In the genomic region with DNA sequence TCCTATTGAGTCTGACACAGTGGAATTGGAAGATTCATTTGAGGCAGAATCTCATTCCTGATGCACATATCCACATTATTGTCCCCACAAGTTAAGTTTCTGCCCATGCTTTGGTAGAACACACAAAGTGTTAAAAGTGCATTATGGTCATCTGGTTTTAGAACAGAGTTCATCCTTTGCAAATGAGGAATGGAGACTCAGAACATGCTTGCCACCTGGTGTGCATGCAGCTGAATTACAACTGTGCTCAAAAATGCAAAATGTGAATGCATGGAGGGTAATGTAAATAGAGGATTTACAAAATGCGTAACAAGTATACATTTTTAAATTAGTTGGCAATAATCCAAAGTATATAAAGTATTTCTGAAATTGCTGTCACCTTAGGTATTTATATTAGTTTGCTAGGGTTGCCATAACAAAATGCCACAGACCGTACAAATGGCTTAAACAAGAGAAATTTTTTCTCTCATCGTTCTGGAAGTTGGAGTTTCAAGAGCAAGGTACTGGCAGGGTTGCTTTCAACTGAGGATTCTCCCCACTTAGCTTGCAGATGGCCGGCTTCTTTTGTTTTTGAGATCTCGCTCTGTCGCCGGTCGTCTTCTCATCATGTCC, we compare ENCODE assay signal across 8 cellular contexts.
DNase-seq lines count a peak whose midpoint lies in the region; ATAC-seq and TF ChIP-seq lines count a peak whose summit lies in the region.

No MANE protein-coding gene starts in this region.

- H3K4me1 Mint-ChIP-seq in CD8-positive, alpha-beta T cell (ENCODE audit: low read depth) = no peaks in the 10 kb centered on the region

- H3K4me1 ChIP-seq in DOHH2 (ENCODE audit: control insufficient read depth, low read length) (no peaks in the 10 kb centered on the region), SK-N-SH (ENCODE audit: control insufficient read depth in 1 of 2, insufficient read depth in 2 of 2, low read depth in 1 of 2, low read length in 1 of 2) (no peaks in the 10 kb centered on the region)
- H3K4me1 ChIP-seq in CD8-positive, alpha-beta T cell (ENCODE audit: insufficient read depth, low read length) = no peaks in the 10 kb centered on the region

- H3K36me3 Mint-ChIP-seq in CD8-positive, alpha-beta T cell = no peaks in the 10 kb centered on the region

- no peaks in the 10 kb centered on the region for H3K79me2 ChIP-seq in DOHH2 (ENCODE audit: control insufficient read depth, low read length)
- no peaks in the 10 kb centered on the region for H3K79me2 ChIP-seq in SK-N-SH (ENCODE audit: insufficient read depth)

- H3K36me3 ChIP-seq in DOHH2 (ENCODE audit: control insufficient read depth, low read length) (no peaks in the 10 kb centered on the region), SK-N-SH (replicated peaks in 1 of 2; ENCODE audit: control insufficient read depth in 1 of 2, insufficient read depth in 2 of 2, low read length in 1 of 2) (no peaks in the 10 kb centered on the region)
- no peaks in the 10 kb centered on the region for H3K36me3 ChIP-seq in CD8-positive, alpha-beta T cell (ENCODE audit: insufficient read depth, low read length)

- peak; percentile 86 for TF ChIP-seq RAD21 in SK-N-SH (IDR thresholded peaks at IDR 0.05; ENCODE audit: low read length)

- CTCF ChIA-PET in SK-N-SH (lab: Yijun Ruan, JAX) = interaction anchor here (0.7 to 4.3 kb wide), 12 partner anchors 10 to 1115 kb away, joined by 3 to 81 read pairs (median 4); partner anchors contain the start of gene BASP1
- CTCF ChIA-PET in CD8-positive, alpha-beta T cell (lab: Charles Lee) = no interaction called here

- TF ChIP-seq EP300 in SK-N-SH (IDR thresholded peaks at IDR 0.05; ENCODE audit: borderline replicate concordance in 1 of 2, low read depth in 1 of 2, low read length in 1 of 2) = no peak

- H3K9me3 Mint-ChIP-seq in CD8-positive, alpha-beta T cell = peaks cover 4% of the 10 kb centered on the region

- POLR2A ChIA-PET in SK-N-SH (lab: Yijun Ruan, JAX) = no interaction called here
- POLR2A ChIA-PET in CD8-positive, alpha-beta T cell (lab: Charles Lee) = no interaction called here

- H3K4me3 ChIP-seq in DOHH2 (ENCODE audit: low read length) (no peak overlapping the region), SK-N-SH (ENCODE audit: low read depth in 2 of 2, low read length in 1 of 2) (peak overlapping the region in 1 of 2 experiments; percentile 4; a peak in 1 of 4 replicates)
- no peak overlapping the region for H3K4me3 ChIP-seq in Jurkat, Clone E6-1 (ENCODE audit: low read length)
- H3K4me3 ChIP-seq in CD8-positive, alpha-beta T cell (ENCODE audit: low read depth, low read length) = no peak overlapping the region

- H3K9me3 ChIP-seq in DOHH2 (ENCODE audit: control insufficient read depth, insufficient read depth, low read length) (no peaks in the 10 kb centered on the region), SK-N-SH (no peaks in the 10 kb centered on the region)
- no peaks in the 10 kb centered on the region for H3K9me3 ChIP-seq in CD8-positive, alpha-beta T cell (ENCODE audit: low read length)

- 9% methylated on average over 8 of the region's 8 CpGs for WGBS in SK-N-SH (ENCODE audit: low lambda C conversion rate)

- peak; percentile 8 for DNase-seq in Jurkat, Clone E6-1 (ENCODE audit: low read depth, low spot score)
- DNase-seq in SK-N-SH (peak; percentile 55), globus pallidus (ENCODE audit: low spot score) (peak; percentile 21), stromal cell of bone marrow (ENCODE audit: low read depth) (peak; percentile 11), NCI-H1436 treated with DMSO at 0.1 percent for 48 hours (lab: John Stamatoyannopoulos, UW) (no peak)
- no peak for DNase-seq in CD8-positive, alpha-beta T cell

- TF ChIP-seq CTCF in DOHH2 (IDR thresholded peaks at IDR 0.05; ENCODE audit: low read depth, low read length, poor library complexity, severe bottlenecking) = peak; percentile 75
- TF ChIP-seq CTCF in SK-N-SH (IDR thresholded peaks at IDR 0.05) = peak; percentile 74
- no peak for TF ChIP-seq CTCF in CD8-positive, alpha-beta T cell (IDR thresholded peaks at IDR 0.05)

- H3K27ac ChIP-seq in DOHH2 (ENCODE audit: low read depth, low read length) (no peak overlapping the region), SK-N-SH (ENCODE audit: low read depth in 2 of 2, low read length in 1 of 2) (no peak overlapping the region)
- no peak overlapping the region for H3K27ac ChIP-seq in CD8-positive, alpha-beta T cell (ENCODE audit: low read depth, low read length)

- H3K27me3 Mint-ChIP-seq in CD8-positive, alpha-beta T cell (ENCODE audit: low read depth) = no peaks in the 10 kb centered on the region

- H2AFZ ChIP-seq in SK-N-SH (ENCODE audit: low read depth) = no peak overlapping the region

- no peaks in the 10 kb centered on the region for H3K27me3 ChIP-seq in DOHH2 (ENCODE audit: control insufficient read depth, low read length)
- no peaks in the 10 kb centered on the region for H3K27me3 ChIP-seq in SK-N-SH (ENCODE audit: insufficient read depth)
- H3K27me3 ChIP-seq in CD8-positive, alpha-beta T cell (ENCODE audit: insufficient read depth, low read length) = no peaks in the 10 kb centered on the region

- no peaks in the 10 kb centered on the region for H3F3A ChIP-seq in DOHH2 (ENCODE audit: control insufficient read depth, insufficient read depth)
- H3F3A ChIP-seq in SK-N-SH (replicated peaks; ENCODE audit: insufficient read depth) = no peaks in the 10 kb centered on the region

- no peak overlapping the region for H3K27ac Mint-ChIP-seq in CD8-positive, alpha-beta T cell

- ATAC-seq in GM21360 (IDR thresholded peaks at IDR 0.05; ENCODE audit: unreplicated experiment) = peak; percentile 82
- ATAC-seq in CD8-positive, alpha-beta T cell = no peak

- intact Hi-C loops in CD8-positive, alpha-beta T cell (cut with DNase I, micrococcal nuclease) = no loop called here

- H3K4me2 ChIP-seq in DOHH2 (ENCODE audit: low read length) = no peak overlapping the region
- no peak overlapping the region for H3K4me2 ChIP-seq in SK-N-SH

- H3K9me2 ChIP-seq in DOHH2 (replicated peaks; ENCODE audit: control insufficient read depth, low read length) = no peaks in the 10 kb centered on the region
- no peaks in the 10 kb centered on the region for H3K9me2 ChIP-seq in SK-N-SH

- no peak overlapping the region for H3K9ac ChIP-seq in SK-N-SH

- H4K20me1 ChIP-seq in DOHH2 (ENCODE audit: control insufficient read depth, insufficient read depth, low read depth, low read length) = no peaks in the 10 kb centered on the region
- no peaks in the 10 kb centered on the region for H4K20me1 ChIP-seq in SK-N-SH (ENCODE audit: insufficient read depth)

- no peak overlapping the region for H3K4me3 Mint-ChIP-seq in CD8-positive, alpha-beta T cell

TF ChIP-seq in SK-N-SH, 30 proteins besides CTCF, POLR2A, EP300 and RAD21:
- TF ChIP-seq CHD2 (IDR thresholded peaks at IDR 0.05; ENCODE audit: low read length, partially characterized antibody) (no peak), SMC3 (IDR thresholded peaks at IDR 0.05; ENCODE audit: low read depth, low read length) (peak; percentile 85)
TF ChIP-seq in SK-N-SH: peak in this region for 1.

Comparison
In these comparisons a context has a peak if more than half of its experiments do, and no peak if none do; other contexts are left out.
1. DNase-seq: peak in Jurkat, Clone E6-1 (single experiment), SK-N-SH (single experiment), globus pallidus (single experiment) and stromal cell of bone marrow (single experiment); none in CD8-positive, alpha-beta T cell (0 of 7) and NCI-H1436 treated with DMSO at 0.1 percent for 48 hours (single experiment).